ENCODE assay signal across 24 cellular contexts in genomic region chr10:61958793-61959192, GRCh38. TPM values are rescaled to one million over a fixed set of nuclear protein-coding genes. Genes with fewer than 3 reads are reported as not detected.
A peak's percentile ranks its signal among the peaks of the same experiment; 100 is the strongest.
DNase-seq lines count a peak whose midpoint lies in the region; ATAC-seq and TF ChIP-seq lines count a peak whose summit lies in the region.
"Had no signal": no experiment of that assay in that cellular context is flagged by ENCODE, and none has a peak within 500 bp of the region (broad histone marks: within the 10 kb centered on the region; RNA-seq: fewer than 3 reads in every experiment).

No MANE protein-coding gene starts in this region.

- H3K79me2 ChIP-seq in DOHH2 (ENCODE audit: control insufficient read depth, low read length), result peaks cover 68% of the 10 kb centered on the region

- peak overlapping the region; percentile 82 for H3K4me2 ChIP-seq in DOHH2 (ENCODE audit: low read length)

- no peaks in the 10 kb centered on the region for H3K9me2 ChIP-seq in DOHH2 (replicated peaks; ENCODE audit: control insufficient read depth, low read length)

- H3F3A ChIP-seq in DOHH2 (ENCODE audit: control insufficient read depth, insufficient read depth), result peaks cover 38% of the 10 kb centered on the region

- peaks cover 9% of the 10 kb centered on the region for H3K9me3 Mint-ChIP-seq in activated CD4-positive, alpha-beta T cell treated with anti-CD3 and anti-CD28 coated beads, Interleukin-2, amount 10 ng/mL, durations not matched to agents 24 days and 14 days
- no peaks in the 10 kb centered on the region for H3K9me3 Mint-ChIP-seq in activated T-helper 1 cell treated with anti-CD3 and anti-CD28 coated beads, Interleukin-12 subunit alpha, Interleukin-12 subunit beta, Interleukin-2, Interleukin-4 antibody, amounts not matched to agents 30 ng/mL and 10 ng/mL and 1 ng/mL, durations not matched to agents 14 hours and 24 hours and 36 hours
- no peaks in the 10 kb centered on the region for H3K9me3 Mint-ChIP-seq in nephron

- no peak for DNase-seq in activated CD4-positive, alpha-beta T cell treated with anti-CD3 and anti-CD28 coated beads, Interleukin-2, amount 10 ng/mL, durations not matched to agents 24 days and 14 days
- no peak for DNase-seq in activated CD4-positive, alpha-beta T cell treated with anti-CD3 and anti-CD28 coated beads, Interleukin-2, amount 50 U/mL, for 1 hour
- DNase-seq in activated T-helper 1 cell treated with anti-CD3 and anti-CD28 coated beads, Interleukin-12 subunit alpha, Interleukin-12 subunit beta, Interleukin-2, Interleukin-4 antibody, amounts not matched to agents 30 ng/mL and 10 ng/mL and 1 ng/mL, durations not matched to agents 14 hours and 24 hours and 36 hours (ENCODE audit: low spot score), result no peak
- no peak for DNase-seq in DMS153 treated with DMSO at 0.1 percent for 48 hours (lab: John Stamatoyannopoulos, UW; ENCODE audit: unreplicated experiment)
- DNase-seq: activated CD4-positive, alpha-beta T cell treated with anti-CD3 and anti-CD28 coated beads for 1 hour; activated effector memory CD4-positive, alpha-beta T cell treated with Interleukin-2 at 50 U/mL for 16 hours; BE2C; brain microvascular endothelial cell; effector CD8-positive, alpha-beta T cell; erythroblast; head of caudate nucleus; left cardiac atrium; mammary epithelial cell; NCI-H1105 treated with DMSO at 0.1 percent for 48 hours; NCI-H2081; NCI-H345; NCI-H774; stimulated activated CD4-positive, alpha-beta T cell treated with anti-CD3 and anti-CD28 coated beads, Interleukin-1b, Interleukin-23, amount 100 ng/mL, for 48 hours; testis had no signal

- no peaks in the 10 kb centered on the region for H4K20me1 ChIP-seq in DOHH2 (ENCODE audit: control insufficient read depth, insufficient read depth, low read depth, low read length)

- H3K4me3 ChIP-seq in DOHH2 (ENCODE audit: low read length), result peak overlapping the region; percentile 26
- H3K4me3 ChIP-seq: skin epidermis, testis had no signal

- peaks cover 68% of the 10 kb centered on the region for H3K36me3 ChIP-seq in DOHH2 (ENCODE audit: control insufficient read depth, low read length)
- H3K36me3 ChIP-seq: BE2C, brain microvascular endothelial cell had no signal

- no peaks in the 10 kb centered on the region for H3K9me3 ChIP-seq in DOHH2 (ENCODE audit: control insufficient read depth, insufficient read depth, low read length)
- H3K9me3 ChIP-seq: BE2C, testis had no signal

- H3K4me1 Mint-ChIP-seq in activated CD4-positive, alpha-beta T cell treated with anti-CD3 and anti-CD28 coated beads, Interleukin-2, amount 10 ng/mL, durations not matched to agents 24 days and 14 days, result peaks cover 71% of the 10 kb centered on the region
- H3K4me1 Mint-ChIP-seq in activated T-helper 1 cell treated with anti-CD3 and anti-CD28 coated beads, Interleukin-12 subunit alpha, Interleukin-12 subunit beta, Interleukin-2, Interleukin-4 antibody, amounts not matched to agents 30 ng/mL and 10 ng/mL and 1 ng/mL, durations not matched to agents 14 hours and 24 hours and 36 hours (ENCODE audit: low read depth), result peaks cover 72% of the 10 kb centered on the region
- H3K4me1 Mint-ChIP-seq in nephron, result peaks cover 30% of the 10 kb centered on the region

- no peaks in the 10 kb centered on the region for H3K27me3 ChIP-seq in DOHH2 (ENCODE audit: control insufficient read depth, low read length)
- H3K27me3 ChIP-seq: BE2C, brain microvascular endothelial cell, testis had no signal

- H3K4me1 ChIP-seq in DOHH2 (ENCODE audit: control insufficient read depth, low read length), result peaks cover 99% of the 10 kb centered on the region
- H3K4me1 ChIP-seq: BE2C had no signal

- peak overlapping the region; percentile 45 for H3K27ac Mint-ChIP-seq in activated CD4-positive, alpha-beta T cell treated with anti-CD3 and anti-CD28 coated beads, Interleukin-2, amount 10 ng/mL, durations not matched to agents 24 days and 14 days
- peak overlapping the region; percentile 20 for H3K27ac Mint-ChIP-seq in activated T-helper 1 cell treated with anti-CD3 and anti-CD28 coated beads, Interleukin-12 subunit alpha, Interleukin-12 subunit beta, Interleukin-2, Interleukin-4 antibody, amounts not matched to agents 30 ng/mL and 10 ng/mL and 1 ng/mL, durations not matched to agents 14 hours and 24 hours and 36 hours
- peak overlapping the region; percentile 5 to 53 (median 26) for H3K27ac Mint-ChIP-seq in nephron

- no peak overlapping the region for H3K4me3 Mint-ChIP-seq in activated CD4-positive, alpha-beta T cell treated with anti-CD3 and anti-CD28 coated beads, Interleukin-2, amount 10 ng/mL, durations not matched to agents 24 days and 14 days
- H3K4me3 Mint-ChIP-seq in activated T-helper 1 cell treated with anti-CD3 and anti-CD28 coated beads, Interleukin-12 subunit alpha, Interleukin-12 subunit beta, Interleukin-2, Interleukin-4 antibody, amounts not matched to agents 30 ng/mL and 10 ng/mL and 1 ng/mL, durations not matched to agents 14 hours and 24 hours and 36 hours, result no peak overlapping the region
- H3K4me3 Mint-ChIP-seq in nephron, result no peak overlapping the region

- intact Hi-C loops in activated CD4-positive, alpha-beta T cell treated with anti-CD3 and anti-CD28 coated beads, Interleukin-2, amount 10 ng/mL, durations not matched to agents 24 days and 14 days (cut with micrococcal nuclease), result loop anchor here (1.0 kb wide), 1 partner anchor 14 kb away; no protein-coding TSS in a partner anchor
- intact Hi-C loops in activated T-helper 1 cell treated with anti-CD3 and anti-CD28 coated beads, Interleukin-12 subunit alpha, Interleukin-12 subunit beta, Interleukin-2, Interleukin-4 antibody, amounts not matched to agents 30 ng/mL and 10 ng/mL and 1 ng/mL, durations not matched to agents 14 hours and 24 hours and 36 hours (cut with micrococcal nuclease), result no loop called here

- peak overlapping the region; percentile 94 for H3K27ac ChIP-seq in DOHH2 (ENCODE audit: low read depth, low read length)
- H3K27ac ChIP-seq: brain microvascular endothelial cell, testis had no signal

- H3K27me3 Mint-ChIP-seq in activated CD4-positive, alpha-beta T cell treated with anti-CD3 and anti-CD28 coated beads, Interleukin-2, amount 10 ng/mL, durations not matched to agents 24 days and 14 days, result no peaks in the 10 kb centered on the region
- no peaks in the 10 kb centered on the region for H3K27me3 Mint-ChIP-seq in activated T-helper 1 cell treated with anti-CD3 and anti-CD28 coated beads, Interleukin-12 subunit alpha, Interleukin-12 subunit beta, Interleukin-2, Interleukin-4 antibody, amounts not matched to agents 30 ng/mL and 10 ng/mL and 1 ng/mL, durations not matched to agents 14 hours and 24 hours and 36 hours (ENCODE audit: insufficient read depth)
- H3K27me3 Mint-ChIP-seq in nephron (ENCODE audit: low read depth), result no peaks in the 10 kb centered on the region

- H3K36me3 Mint-ChIP-seq in activated CD4-positive, alpha-beta T cell treated with anti-CD3 and anti-CD28 coated beads, Interleukin-2, amount 10 ng/mL, durations not matched to agents 24 days and 14 days (ENCODE audit: low read depth), result peaks cover 67% of the 10 kb centered on the region
- peaks cover 51% of the 10 kb centered on the region for H3K36me3 Mint-ChIP-seq in activated T-helper 1 cell treated with anti-CD3 and anti-CD28 coated beads, Interleukin-12 subunit alpha, Interleukin-12 subunit beta, Interleukin-2, Interleukin-4 antibody, amounts not matched to agents 30 ng/mL and 10 ng/mL and 1 ng/mL, durations not matched to agents 14 hours and 24 hours and 36 hours (ENCODE audit: low read depth)
- H3K36me3 Mint-ChIP-seq in nephron (ENCODE audit: low read depth), result peaks cover 40% of the 10 kb centered on the region

- no peak for ATAC-seq in HG03039 (IDR thresholded peaks at IDR 0.05; ENCODE audit: unreplicated experiment)
- ATAC-seq in GM18867 (IDR thresholded peaks at IDR 0.05; ENCODE audit: unreplicated experiment), result no peak
- ATAC-seq: left cardiac atrium had no signal

- no peak for TF ChIP-seq CTCF in DOHH2 (IDR thresholded peaks at IDR 0.05; ENCODE audit: low read depth, low read length, poor library complexity, severe bottlenecking)
- TF ChIP-seq CTCF in nephron (IDR thresholded peaks at IDR 0.05; ENCODE audit: unreplicated experiment in 3 of 3), result no peak

RNA-seq across cellular contexts. Expression of gene ARID5B, which starts 57.3 kb away (rescaled TPM):
- 56.9 and 58.2 TPM in 2 replicates for total RNA-seq in activated CD4-positive, alpha-beta T cell treated with anti-CD3 and anti-CD28 coated beads, Interleukin-2, amount 10 ng/mL, durations not matched to agents 24 days and 14 days
- 62.4 and 65.1 TPM in 2 replicates for total RNA-seq in activated T-helper 1 cell treated with anti-CD3 and anti-CD28 coated beads, Interleukin-12 subunit alpha, Interleukin-12 subunit beta, Interleukin-2, Interleukin-4 antibody, amounts not matched to agents 30 ng/mL and 10 ng/mL and 1 ng/mL, durations not matched to agents 14 hours and 24 hours and 36 hours
